Comparison of ENCODE assay signal across 8 cellular contexts in the genomic region with DNA sequence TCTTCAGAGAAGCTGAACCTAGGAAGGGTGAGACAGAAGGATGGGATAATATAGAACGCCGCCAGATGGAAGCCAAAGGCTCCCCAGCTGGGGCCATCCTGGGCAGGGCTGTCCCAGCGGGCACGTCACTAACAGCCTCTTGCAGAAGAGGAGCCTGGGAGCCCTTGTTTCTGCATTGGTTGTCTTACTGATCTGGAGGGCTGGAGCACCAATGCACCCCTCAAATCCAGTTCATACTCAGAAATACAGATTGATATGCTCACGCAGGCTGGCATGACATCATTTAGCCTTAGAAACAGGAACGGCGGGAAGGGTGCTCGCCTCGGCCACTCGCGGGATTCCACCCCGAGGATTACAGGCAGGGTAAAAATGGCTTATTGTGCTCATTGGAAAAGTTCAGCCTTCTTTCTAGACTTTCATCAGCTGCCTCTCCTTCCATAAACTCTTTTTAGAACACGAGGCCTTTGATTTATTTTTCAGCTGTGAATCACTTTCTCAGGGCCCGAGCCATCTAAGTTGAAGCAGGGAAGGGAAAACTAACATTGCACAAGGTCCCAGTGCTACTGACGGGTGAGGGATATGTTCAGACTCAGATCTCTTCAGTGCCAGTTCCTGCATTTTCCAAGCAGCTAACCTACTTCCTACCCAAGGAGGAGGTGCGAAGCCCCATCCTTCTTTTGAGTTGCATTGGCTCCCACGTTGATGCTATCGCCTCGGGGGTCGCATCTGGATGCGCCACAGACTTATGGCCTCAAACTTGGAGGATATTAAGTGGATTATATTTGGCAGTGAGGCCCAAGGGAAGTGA.
DNase-seq lines count a peak whose midpoint lies in the region; TF ChIP-seq lines count a peak whose summit lies in the region.

No MANE protein-coding gene starts in this region.

- H3K9me3 Mint-ChIP-seq in neural progenitor cell, result peaks cover 4% of the 10 kb centered on the region

- TF ChIP-seq CTCF in Peyer's patch (IDR thresholded peaks at IDR 0.05) (no peak), esophagus squamous epithelium (IDR thresholded peaks at IDR 0.05) (no peak), neural progenitor cell (IDR thresholded peaks at IDR 0.05) (no peak)

- H3K4ac ChIP-seq in trophoblast cell (ENCODE audit: low read depth, low read length), result no peak overlapping the region

- H3K36me3 Mint-ChIP-seq in neural progenitor cell, result peaks cover under 1% of the 10 kb centered on the region

- TF ChIP-seq POLR2A in Peyer's patch (IDR thresholded peaks at IDR 0.05), result no peak
- TF ChIP-seq POLR2A in esophagus squamous epithelium (IDR thresholded peaks at IDR 0.05), result no peak

- DNase-seq in DMS 273 treated with DMSO at 0.1 percent for 48 hours (lab: John Stamatoyannopoulos, UW), result peak; percentile 85
- DNase-seq in Peyer's patch, result no peak
- no peak for DNase-seq in esophagus squamous epithelium (lab: John Stamatoyannopoulos, UW)
- DNase-seq in trophoblast cell, result no peak
- no peak for DNase-seq in NCI-H345 (lab: John Stamatoyannopoulos, UW)
- DNase-seq in cerebellar cortex (ENCODE audit: low spot score), result no peak
- DNase-seq in neural progenitor cell (ENCODE audit: low spot score), result no peak
- DNase-seq in NCI-H1930 (lab: John Stamatoyannopoulos, UW), result no peak

- no peak overlapping the region for H4K12ac ChIP-seq in trophoblast cell (ENCODE audit: low read depth, low read length)

- intact Hi-C loops in esophagus squamous epithelium (cut with DNase I), result no loop called here

- no peak overlapping the region for H2BK5ac ChIP-seq in trophoblast cell (ENCODE audit: low read depth, low read length, poor library complexity)

- H3K27ac Mint-ChIP-seq in neural progenitor cell, result no peak overlapping the region

- peak overlapping the region; percentile 59 to 83 (median 71) for H3K27ac ChIP-seq in Peyer's patch
- H3K27ac ChIP-seq in esophagus squamous epithelium, result peak overlapping the region; percentile 67 to 89 (median 85)
- H3K27ac ChIP-seq in trophoblast cell (ENCODE audit: low read depth, low read length), result peak overlapping the region; percentile 68
- H3K27ac ChIP-seq in neural progenitor cell, result no peak overlapping the region

- no peak overlapping the region for H3K23ac ChIP-seq in trophoblast cell (ENCODE audit: low read length)

- no peaks in the 10 kb centered on the region for H3K27me3 Mint-ChIP-seq in neural progenitor cell (ENCODE audit: insufficient read depth, low read depth)

- no peak overlapping the region for H2BK120ac ChIP-seq in trophoblast cell (ENCODE audit: insufficient read depth, low read length, poor library complexity)

- H4K8ac ChIP-seq in trophoblast cell (ENCODE audit: low read depth, low read length), result no peak overlapping the region

- no peaks in the 10 kb centered on the region for H4K20me1 ChIP-seq in neural progenitor cell (ENCODE audit: low read depth)

- WGBS in esophagus squamous epithelium, 2 donors, result 67 to 72% methylated on average over 16 to 21 of the region's 21 CpGs
- WGBS in trophoblast cell (ENCODE audit: extremely low coverage, insufficient coverage, insufficient read length), result no CpG with 5 or more reads among the region's 21 CpGs

- H3K79me2 ChIP-seq in trophoblast cell (ENCODE audit: control insufficient read depth, insufficient read depth, low read length, poor library complexity), result no peaks in the 10 kb centered on the region
- no peaks in the 10 kb centered on the region for H3K79me2 ChIP-seq in neural progenitor cell (ENCODE audit: low read depth)

- H2BK12ac ChIP-seq in trophoblast cell (ENCODE audit: low read length), result peak overlapping the region; percentile 6

- H3K14ac ChIP-seq in trophoblast cell (ENCODE audit: low read length), result peak overlapping the region; percentile 30

- no peak overlapping the region for H2AFZ ChIP-seq in trophoblast cell (ENCODE audit: insufficient read depth, low read length, poor library complexity)
- H2AFZ ChIP-seq in neural progenitor cell (replicated peaks), result no peak overlapping the region

- H3K4me1 ChIP-seq in Peyer's patch (peaks cover 0 to 19% (median 9%) of the 10 kb centered on the region in 4 donors), esophagus squamous epithelium (peaks cover 16 to 71% (median 44%) of the 10 kb centered on the region in 3 donors), trophoblast cell (ENCODE audit: control insufficient read depth in 1 of 2, insufficient read depth in 2 of 2, low read length in 2 of 2) (peaks cover 12 to 15% of the 10 kb centered on the region in 2 experiments), neural progenitor cell (peaks cover 12% of the 10 kb centered on the region)

- H3K4me1 Mint-ChIP-seq in neural progenitor cell, result peaks cover 47% of the 10 kb centered on the region

- H3K4me2 ChIP-seq in trophoblast cell (ENCODE audit: low read length), result peak overlapping the region; percentile 37
- no peak overlapping the region for H3K4me2 ChIP-seq in neural progenitor cell

- H3K9me3 ChIP-seq in Peyer's patch, result no peaks in the 10 kb centered on the region
- no peaks in the 10 kb centered on the region for H3K9me3 ChIP-seq in esophagus squamous epithelium
- H3K9me3 ChIP-seq in trophoblast cell (ENCODE audit: insufficient read depth, low read depth, low read length), result no peaks in the 10 kb centered on the region
- H3K9me3 ChIP-seq in neural progenitor cell (ENCODE audit: low read depth), result no peaks in the 10 kb centered on the region

- H3K9ac ChIP-seq in trophoblast cell (ENCODE audit: low read length) (no peak overlapping the region), neural progenitor cell (no peak overlapping the region)

- H3K27me3 ChIP-seq in Peyer's patch, result no peaks in the 10 kb centered on the region
- H3K27me3 ChIP-seq in esophagus squamous epithelium, result no peaks in the 10 kb centered on the region
- H3K27me3 ChIP-seq in trophoblast cell (ENCODE audit: insufficient read depth, low read length), result no peaks in the 10 kb centered on the region
- no peaks in the 10 kb centered on the region for H3K27me3 ChIP-seq in neural progenitor cell

- H2AK5ac ChIP-seq in trophoblast cell (ENCODE audit: low read length), result no peak overlapping the region

- H3F3A ChIP-seq in neural progenitor cell (ENCODE audit: low read depth), result no peaks in the 10 kb centered on the region

- no peak overlapping the region for H4K91ac ChIP-seq in trophoblast cell (ENCODE audit: low read depth, low read length)

- no peak overlapping the region for H3K4me3 Mint-ChIP-seq in neural progenitor cell

- H3K36me3 ChIP-seq in Peyer's patch (no peaks in the 10 kb centered on the region), esophagus squamous epithelium (peaks cover 0 to 7% (median 0%) of the 10 kb centered on the region in 3 donors), trophoblast cell (ENCODE audit: control insufficient read depth in 1 of 2, insufficient read depth in 2 of 2, low read length in 2 of 2) (no peaks in the 10 kb centered on the region), neural progenitor cell (no peaks in the 10 kb centered on the region)

- H3K79me1 ChIP-seq in trophoblast cell (ENCODE audit: low read length), result peaks cover 4% of the 10 kb centered on the region

- H3K18ac ChIP-seq in trophoblast cell (ENCODE audit: low read length), result no peak overlapping the region

- peak overlapping the region in 2 of 4 donors; percentile 2 to 9 for H3K4me3 ChIP-seq in Peyer's patch
- H3K4me3 ChIP-seq in esophagus squamous epithelium, result peak overlapping the region; percentile 5 to 52 (median 18)
- no peak overlapping the region for H3K4me3 ChIP-seq in trophoblast cell (ENCODE audit: low read depth, low read length)
- H3K4me3 ChIP-seq in neural progenitor cell, result no peak overlapping the region

Comparison
In these comparisons a context has a peak if more than half of its experiments do, and no peak if none do; other contexts are left out.
1. H3K4me3 ChIP-seq: peak in esophagus squamous epithelium (4 of 4); none in trophoblast cell (single experiment) and neural progenitor cell (single experiment).